In genomic region chr6:170048615-170049256, GRCh38 we compare ENCODE assay signal across 9 cellular contexts.
DNase-seq lines count a peak whose midpoint lies in the region; ATAC-seq and TF ChIP-seq lines count a peak whose summit lies in the region.
"Had no signal": no experiment of that assay in that cellular context is flagged by ENCODE, and none has a peak within 500 bp of the region (broad histone marks: within the 10 kb centered on the region; RNA-seq: fewer than 3 reads in every experiment).

No MANE protein-coding gene starts in this region.

- no peak overlapping the region for H3K4me3 Mint-ChIP-seq in naive thymus-derived CD4-positive, alpha-beta T cell
- no peak overlapping the region for H3K4me3 Mint-ChIP-seq in stimulated activated naive B cell treated with anti-CD40 and anti-IgM and Interleukin-4, amounts not matched to agents 10 μg/mL and 1 μg/mL and 100 μg/mL, for 72 hours
- H3K4me3 Mint-ChIP-seq: activated T-cell treated with anti-CD3 and anti-CD28 coated beads, Interleukin-2, amount 50 U/mL, for 4 hours had no signal

- peaks cover 0 to 4% (median 0%) of the 10 kb centered on the region in 5 donors for H3K27me3 Mint-ChIP-seq in naive thymus-derived CD4-positive, alpha-beta T cell
- peaks cover 6 to 12% of the 10 kb centered on the region in 2 donors for H3K27me3 Mint-ChIP-seq in stimulated activated naive B cell treated with anti-CD40 and anti-IgM and Interleukin-4, amounts not matched to agents 10 μg/mL and 1 μg/mL and 100 μg/mL, for 72 hours

- no peaks in the 10 kb centered on the region for H3K27me3 ChIP-seq in fibroblast of lung (ENCODE audit: control insufficient read depth, insufficient read depth, low read length)
- H3K27me3 ChIP-seq in naive thymus-derived CD4-positive, alpha-beta T cell (ENCODE audit: control insufficient read depth in 2 of 2, insufficient read depth in 2 of 2, low read length in 2 of 2), result no peaks in the 10 kb centered on the region

- H2AFZ ChIP-seq in fibroblast of lung (ENCODE audit: low read length), result no peak overlapping the region

- no peaks in the 10 kb centered on the region for H3K9me3 ChIP-seq in fibroblast of lung (ENCODE audit: control insufficient read depth, insufficient read depth, low read depth, low read length)
- H3K9me3 ChIP-seq in naive thymus-derived CD4-positive, alpha-beta T cell (ENCODE audit: control insufficient read depth in 2 of 3, low read length in 3 of 3), result no peaks in the 10 kb centered on the region

- peaks cover 0 to 4% (median 0%) of the 10 kb centered on the region in 11 donors for H3K9me3 Mint-ChIP-seq in naive thymus-derived CD4-positive, alpha-beta T cell
- peaks cover 3% of the 10 kb centered on the region in 2 donors for H3K9me3 Mint-ChIP-seq in stimulated activated naive B cell treated with anti-CD40 and anti-IgM and Interleukin-4, amounts not matched to agents 10 μg/mL and 1 μg/mL and 100 μg/mL, for 72 hours
- H3K9me3 Mint-ChIP-seq: activated T-cell treated with anti-CD3 and anti-CD28 coated beads, Interleukin-2, amount 50 U/mL, for 4 hours had no signal

- H3K9ac ChIP-seq in fibroblast of lung (ENCODE audit: insufficient read depth, low read length), result no peak overlapping the region

- H3K4me2 ChIP-seq in fibroblast of lung (ENCODE audit: extremely low read depth, insufficient read depth, low read length), result no peak overlapping the region

- no peak for TF ChIP-seq CTCF in fibroblast of lung (conservative IDR thresholded peaks at IDR 0.05 in 1 of 2, IDR thresholded peaks at IDR 0.05 in 1 of 2; ENCODE audit: low read depth in 1 of 2, low read length in 2 of 2)

- peak; percentile 74 for ATAC-seq in naive thymus-derived CD4-positive, alpha-beta T cell
- no peak for ATAC-seq in stimulated activated naive B cell treated with anti-CD40 and anti-IgM and Interleukin-4, amounts not matched to agents 10 μg/mL and 1 μg/mL and 100 μg/mL, for 72 hours (replicated peaks)
- ATAC-seq: activated T-cell treated with anti-CD3 and anti-CD28 coated beads, Interleukin-2, amount 50 U/mL, for 4 hours had no signal

- no peaks in the 10 kb centered on the region for H3K36me3 Mint-ChIP-seq in naive thymus-derived CD4-positive, alpha-beta T cell
- H3K36me3 Mint-ChIP-seq in stimulated activated naive B cell treated with anti-CD40 and anti-IgM and Interleukin-4, amounts not matched to agents 10 μg/mL and 1 μg/mL and 100 μg/mL, for 72 hours, result no peaks in the 10 kb centered on the region

- H3K4me3 ChIP-seq in fibroblast of lung (replicated peaks in 1 of 4; ENCODE audit: control extremely low read depth in 1 of 4, insufficient read depth in 1 of 4, low read depth in 3 of 4, low read length in 4 of 4), result no peak overlapping the region
- H3K4me3 ChIP-seq in naive thymus-derived CD4-positive, alpha-beta T cell (ENCODE audit: low read length), result no peak overlapping the region

- H3K4me1 ChIP-seq in fibroblast of lung (ENCODE audit: control insufficient read depth, extremely low read depth, insufficient read depth, low read length), result peaks cover 2% of the 10 kb centered on the region
- no peaks in the 10 kb centered on the region for H3K4me1 ChIP-seq in naive thymus-derived CD4-positive, alpha-beta T cell (ENCODE audit: control insufficient read depth in 2 of 2, insufficient read depth in 2 of 2, low read length in 2 of 2)

- H4K20me1 ChIP-seq in fibroblast of lung (ENCODE audit: control insufficient read depth, extremely low read depth, insufficient read depth, low read length), result no peaks in the 10 kb centered on the region

- peak overlapping the region; percentile 74 for H3K27ac ChIP-seq in fibroblast of lung (ENCODE audit: insufficient read depth, low read length)
- H3K27ac ChIP-seq in naive thymus-derived CD4-positive, alpha-beta T cell (ENCODE audit: low read depth, low read length), result no peak overlapping the region

- CTCF ChIA-PET in naive thymus-derived CD4-positive, alpha-beta T cell (lab: Charles Lee), result no interaction called here

- intact Hi-C loops in naive thymus-derived CD4-positive, alpha-beta T cell (cut with micrococcal nuclease), result no loop called here

- POLR2A ChIA-PET in naive thymus-derived CD4-positive, alpha-beta T cell (lab: Charles Lee), result no interaction called here

- no peaks in the 10 kb centered on the region for H3K36me3 ChIP-seq in fibroblast of lung (ENCODE audit: control insufficient read depth, insufficient read depth, low read length)
- no peaks in the 10 kb centered on the region for H3K36me3 ChIP-seq in naive thymus-derived CD4-positive, alpha-beta T cell (ENCODE audit: control insufficient read depth in 2 of 3, insufficient read depth in 3 of 3, low read length in 3 of 3)

- no peak overlapping the region for H3K27ac Mint-ChIP-seq in naive thymus-derived CD4-positive, alpha-beta T cell
- no peak overlapping the region for H3K27ac Mint-ChIP-seq in stimulated activated naive B cell treated with anti-CD40 and anti-IgM and Interleukin-4, amounts not matched to agents 10 μg/mL and 1 μg/mL and 100 μg/mL, for 72 hours

- H3K4me1 Mint-ChIP-seq in naive thymus-derived CD4-positive, alpha-beta T cell, result peaks cover 0 to 2% (median 0%) of the 10 kb centered on the region in 7 donors
- no peaks in the 10 kb centered on the region for H3K4me1 Mint-ChIP-seq in stimulated activated naive B cell treated with anti-CD40 and anti-IgM and Interleukin-4, amounts not matched to agents 10 μg/mL and 1 μg/mL and 100 μg/mL, for 72 hours

- no peaks in the 10 kb centered on the region for H3K79me2 ChIP-seq in fibroblast of lung (ENCODE audit: control insufficient read depth, insufficient read depth, low read length)

- peak; percentile 76 for DNase-seq in AG08396 (ENCODE audit: low spot score)
- peak; percentile 76 for DNase-seq in NOMO-1 treated with dmso at 0.1 percent for 144 hours (lab: John Stamatoyannopoulos, UW; ENCODE audit: unreplicated experiment)
- peak in 1 of 2 donors; percentile 79 for DNase-seq in fibroblast of lung (ENCODE audit: low read depth in 2 of 2)
- peak in 1 of 9 donors; percentile 7 for DNase-seq in naive thymus-derived CD4-positive, alpha-beta T cell
- no peak for DNase-seq in stimulated activated naive B cell treated with anti-CD40 and anti-IgM and Interleukin-4, amounts not matched to agents 10 μg/mL and 1 μg/mL and 100 μg/mL, for 72 hours
- no peak for DNase-seq in HT-29 (ENCODE audit: low spot score)
- DNase-seq in NCI-H1105 treated with DMSO at 0.1 percent for 48 hours (lab: John Stamatoyannopoulos, UW), result no peak
- no peak for DNase-seq in germinal center (ENCODE audit: low spot score)
- DNase-seq: activated T-cell treated with anti-CD3 and anti-CD28 coated beads, Interleukin-2, amount 50 U/mL, for 4 hours had no signal

Comparison
In these comparisons a context has a peak if more than half of its experiments do, and no peak if none do; other contexts are left out.
1. DNase-seq: peak in AG08396 (single experiment) and NOMO-1 treated with dmso at 0.1 percent for 144 hours (single experiment); none in stimulated activated naive B cell treated with anti-CD40 and anti-IgM and Interleukin-4, amounts not matched to agents 10 μg/mL and 1 μg/mL and 100 μg/mL, for 72 hours (single experiment), HT-29 (single experiment), NCI-H1105 treated with DMSO at 0.1 percent for 48 hours (single experiment) and germinal center (single experiment).